In genomic region chr5:83513081-83513480, GRCh38 we compare ENCODE assay signal across 23 cellular contexts.
"Had no signal": no experiment of that assay in that cellular context is flagged by ENCODE, and none has a peak within 500 bp of the region (broad histone marks: within the 10 kb centered on the region; RNA-seq: fewer than 3 reads in every experiment).

No MANE protein-coding gene starts in this region.

- H3K9me3 ChIP-seq: esophagus muscularis mucosa, left lung, right atrium auricular region, spleen, uterus had no signal

- ATAC-seq: left lung; stimulated activated naive CD8-positive, alpha-beta T cell treated with anti-CD3 and anti-CD28 coated beads, Interleukin-15, Interleukin-2, amounts not matched to agents 100 U/mL and 50 U/mL, for 24 hours had no signal

- H3K4me3 ChIP-seq: esophagus muscularis mucosa, left lung, lung, neural progenitor cell, right atrium auricular region, spleen, uterus had no signal

- H3K4me1 ChIP-seq: spleen, uterus had no signal

- DNase-seq: activated CD4-positive, alpha-beta T cell treated with anti-CD3 and anti-CD28 coated beads for 4 hours; activated CD4-positive, alpha-beta T cell treated with anti-CD3 and anti-CD28 coated beads, Interleukin-2, amount 50 U/mL, for 4 hours; activated CD4-positive, CD25-positive, alpha-beta regulatory T cell; activated effector memory CD4-positive, alpha-beta T cell treated with anti-CD3 and anti-CD28 coated beads, Interleukin-2, amount 50 U/mL, for 16 hours; activated naive CD4-positive, alpha-beta T cell treated with anti-CD3 and anti-CD28 coated beads, Interleukin-2, amount 10 ng/mL, durations not matched to agents 7 days and 5 days; activated naive CD8-positive, alpha-beta T cell treated with anti-CD3 and anti-CD28 coated beads, Interleukin-2, amount 10 ng/mL, durations not matched to agents 7 days and 5 days; activated T-cell treated with anti-CD3 and anti-CD28 coated beads for 4 hours; amniotic stem cell; dermis blood vessel endothelial cell; effector CD4-positive, alpha-beta T cell; foreskin melanocyte; left lung; naive B cell; occipital lobe; spleen; stimulated activated CD4-positive, alpha-beta T cell treated with anti-CD3 and anti-CD28 coated beads, Interleukin-2, amount 100 ng/mL, for 48 hours; stimulated activated naive CD8-positive, alpha-beta T cell treated with anti-CD3 and anti-CD28 coated beads, Interleukin-15, Interleukin-2, amounts not matched to agents 100 U/mL and 50 U/mL, for 24 hours; uterus had no signal

- H3K36me3 ChIP-seq: esophagus muscularis mucosa, right atrium auricular region, spleen, uterus had no signal

- H3K4me2 ChIP-seq: neural progenitor cell had no signal

- H3K27ac ChIP-seq: esophagus muscularis mucosa, left lung, neural progenitor cell, right atrium auricular region, spleen had no signal

- H3K27me3 ChIP-seq: esophagus muscularis mucosa, left lung, neural progenitor cell, right atrium auricular region, spleen, uterus had no signal

- H3K9ac ChIP-seq: neural progenitor cell had no signal

- FAIRE-seq: islet of Langerhans had no signal

- H2AFZ ChIP-seq: neural progenitor cell had no signal
